ENCODE assay signal across 8 cellular contexts in the genomic region with DNA sequence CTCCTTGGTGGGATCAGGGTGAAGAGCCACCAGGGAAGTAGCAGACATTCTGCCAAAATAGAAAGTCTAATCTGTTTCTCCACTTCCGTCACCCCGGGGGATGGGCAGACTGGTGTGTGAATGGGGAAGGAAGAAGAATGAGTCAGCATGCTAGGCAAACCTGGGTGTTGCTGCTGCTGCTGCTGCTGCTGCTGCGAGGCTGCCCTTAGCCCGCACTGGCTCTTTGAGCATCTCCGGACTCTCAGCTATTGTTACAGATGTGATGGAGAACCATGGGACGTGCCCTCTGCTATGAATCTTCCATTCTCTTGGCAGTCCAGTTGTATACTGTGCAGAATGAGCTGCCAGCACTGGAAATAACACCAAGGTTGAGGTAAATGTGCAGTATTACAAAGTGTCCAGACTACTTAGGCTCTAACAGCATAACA.
A peak's percentile ranks its signal among the peaks of the same experiment; 100 is the strongest.
DNase-seq lines count a peak whose midpoint lies in the region; ATAC-seq and TF ChIP-seq lines count a peak whose summit lies in the region.

No MANE protein-coding gene starts in this region.

- H3K9ac ChIP-seq in neuronal stem cell (ENCODE audit: low read depth, low read length, poor library complexity): no peak overlapping the region

- no peak overlapping the region for H2BK12ac ChIP-seq in neuronal stem cell (ENCODE audit: low read length)

- H3K36me3 ChIP-seq in neuronal stem cell (replicated peaks in 1 of 2; ENCODE audit: control insufficient read depth in 2 of 2, insufficient read depth in 2 of 2, low read length in 2 of 2) (no peaks in the 10 kb centered on the region), testis (ENCODE audit: low read depth, missing control alignments) (no peaks in the 10 kb centered on the region)

- H3K79me1 ChIP-seq in neuronal stem cell (ENCODE audit: low read depth, low read length): no peaks in the 10 kb centered on the region

- H3K4ac ChIP-seq in neuronal stem cell (ENCODE audit: low read length): no peak overlapping the region

- no peak overlapping the region for H3K23ac ChIP-seq in neuronal stem cell (ENCODE audit: low read depth, low read length, poor library complexity)

- no peak overlapping the region for H4K8ac ChIP-seq in neuronal stem cell (ENCODE audit: low read depth, low read length)

- TF ChIP-seq POLR2A in testis (IDR thresholded peaks at IDR 0.05): no peak

- no peak overlapping the region for H2BK5ac ChIP-seq in neuronal stem cell (ENCODE audit: low read length)

- no peak overlapping the region for H2BK120ac ChIP-seq in neuronal stem cell (ENCODE audit: low read depth, low read length)

- peak; percentile 98 for ATAC-seq in HG02571 (IDR thresholded peaks at IDR 0.05; ENCODE audit: unreplicated experiment)
- peak; percentile 99 for ATAC-seq in activated CD8-positive, alpha-beta T cell treated with anti-CD3 and anti-CD28 coated beads for 36 hours

- H2AFZ ChIP-seq in neuronal stem cell (ENCODE audit: low read length): no peak overlapping the region

- H3K27me3 Mint-ChIP-seq in activated CD8-positive, alpha-beta T cell treated with anti-CD3 and anti-CD28 coated beads for 36 hours: no peaks in the 10 kb centered on the region

- DNase-seq in NCI-H1105 (lab: John Stamatoyannopoulos, UW): peak; percentile 12
- no peak for DNase-seq in NCI-H1105 treated with DMSO at 0.1 percent for 48 hours (lab: John Stamatoyannopoulos, UW)
- DNase-seq in NCI-H226: peak; percentile 35
- peak; percentile 86 for DNase-seq in activated CD8-positive, alpha-beta T cell treated with anti-CD3 and anti-CD28 coated beads for 36 hours
- peak; percentile 82 for DNase-seq in epithelial cell of esophagus (ENCODE audit: low read depth)
- DNase-seq in neuronal stem cell (ENCODE audit: low spot score): peak; percentile 18
- peak; percentile 45 for DNase-seq in testis

- CTCF ChIA-PET in activated CD8-positive, alpha-beta T cell treated with anti-CD3 and anti-CD28 coated beads for 36 hours (lab: Charles Lee): no interaction called here

- H3K18ac ChIP-seq in neuronal stem cell (ENCODE audit: low read length): no peak overlapping the region

- H3K4me3 ChIP-seq in epithelial cell of esophagus (ENCODE audit: low read length): no peak overlapping the region
- H3K4me3 ChIP-seq in neuronal stem cell (ENCODE audit: low read length in 2 of 2): no peak overlapping the region
- no peak overlapping the region for H3K4me3 ChIP-seq in testis

- H3K9me3 Mint-ChIP-seq in activated CD8-positive, alpha-beta T cell treated with anti-CD3 and anti-CD28 coated beads for 36 hours: no peaks in the 10 kb centered on the region

- intact Hi-C loops in activated CD8-positive, alpha-beta T cell treated with anti-CD3 and anti-CD28 coated beads for 36 hours (cut with micrococcal nuclease): no loop called here
- intact Hi-C loops in testis (cut with DNase I; ENCODE audit: low total_unique reads): no loop called here

- H3K9me3 ChIP-seq in neuronal stem cell (replicated peaks in 1 of 2; ENCODE audit: control insufficient read depth in 2 of 2, insufficient read depth in 1 of 2, low read depth in 1 of 2, low read length in 2 of 2): peaks cover 2 to 7% of the 10 kb centered on the region in 2 donors
- no peaks in the 10 kb centered on the region for H3K9me3 ChIP-seq in testis

- H3K4me3 Mint-ChIP-seq in activated CD8-positive, alpha-beta T cell treated with anti-CD3 and anti-CD28 coated beads for 36 hours: no peak overlapping the region

- peaks cover 15% of the 10 kb centered on the region for H3K4me1 Mint-ChIP-seq in activated CD8-positive, alpha-beta T cell treated with anti-CD3 and anti-CD28 coated beads for 36 hours (ENCODE audit: low read depth)

- H3K4me2 ChIP-seq in neuronal stem cell (ENCODE audit: insufficient read depth, low read length, poor library complexity, severe bottlenecking): no peak overlapping the region

- no peak overlapping the region for H3K14ac ChIP-seq in neuronal stem cell (ENCODE audit: low read length)

- H3K27me3 ChIP-seq in neuronal stem cell (ENCODE audit: control insufficient read depth in 3 of 3, insufficient read depth in 3 of 3, low read depth in 1 of 3, low read length in 3 of 3) (no peaks in the 10 kb centered on the region), testis (no peaks in the 10 kb centered on the region)

- no CpG with 5 or more reads among the region's 6 CpGs for WGBS in neuronal stem cell (ENCODE audit: extremely low coverage in 2 of 2, insufficient read length in 2 of 2, insufficient replicate concordance in 1 of 2), 2 donors
- WGBS in testis, 2 donors: 34 to 49% methylated on average over 6 of the region's 6 CpGs

- H2BK15ac ChIP-seq in neuronal stem cell (ENCODE audit: low read length): no peak overlapping the region

- H3K4me1 ChIP-seq in neuronal stem cell (ENCODE audit: control insufficient read depth in 2 of 2, insufficient read depth in 1 of 2, low read depth in 1 of 2, low read length in 2 of 2) (peaks cover 17 to 25% of the 10 kb centered on the region in 2 donors), testis (peaks cover 19% of the 10 kb centered on the region)

- H4K91ac ChIP-seq in neuronal stem cell (ENCODE audit: low read depth, low read length, poor library complexity): no peak overlapping the region

- H3K27ac ChIP-seq in neuronal stem cell (replicated peaks; ENCODE audit: low read length) (no peak overlapping the region), testis (no peak overlapping the region)

- H2AK5ac ChIP-seq in neuronal stem cell (ENCODE audit: low read depth, low read length): no peak overlapping the region

- no peak for TF ChIP-seq CTCF in activated CD8-positive, alpha-beta T cell treated with anti-CD3 and anti-CD28 coated beads for 36 hours (IDR thresholded peaks at IDR 0.05)
- TF ChIP-seq CTCF in epithelial cell of esophagus (IDR thresholded peaks at IDR 0.05; ENCODE audit: insufficient read depth, low read depth, low read length, missing control alignments): no peak
- TF ChIP-seq CTCF in testis (IDR thresholded peaks at IDR 0.05): no peak

- H3K27ac Mint-ChIP-seq in activated CD8-positive, alpha-beta T cell treated with anti-CD3 and anti-CD28 coated beads for 36 hours: peak overlapping the region; percentile 54

- H3K36me3 Mint-ChIP-seq in activated CD8-positive, alpha-beta T cell treated with anti-CD3 and anti-CD28 coated beads for 36 hours (ENCODE audit: low read depth): no peaks in the 10 kb centered on the region

- POLR2A ChIA-PET in activated CD8-positive, alpha-beta T cell treated with anti-CD3 and anti-CD28 coated beads for 36 hours (lab: Charles Lee): interaction anchor here (0.9 kb wide), 1 partner anchor 11 kb away, joined by 3 read pairs; no protein-coding TSS in a partner anchor
